ENCODE assay signal across 7 cellular contexts in the genomic region with DNA sequence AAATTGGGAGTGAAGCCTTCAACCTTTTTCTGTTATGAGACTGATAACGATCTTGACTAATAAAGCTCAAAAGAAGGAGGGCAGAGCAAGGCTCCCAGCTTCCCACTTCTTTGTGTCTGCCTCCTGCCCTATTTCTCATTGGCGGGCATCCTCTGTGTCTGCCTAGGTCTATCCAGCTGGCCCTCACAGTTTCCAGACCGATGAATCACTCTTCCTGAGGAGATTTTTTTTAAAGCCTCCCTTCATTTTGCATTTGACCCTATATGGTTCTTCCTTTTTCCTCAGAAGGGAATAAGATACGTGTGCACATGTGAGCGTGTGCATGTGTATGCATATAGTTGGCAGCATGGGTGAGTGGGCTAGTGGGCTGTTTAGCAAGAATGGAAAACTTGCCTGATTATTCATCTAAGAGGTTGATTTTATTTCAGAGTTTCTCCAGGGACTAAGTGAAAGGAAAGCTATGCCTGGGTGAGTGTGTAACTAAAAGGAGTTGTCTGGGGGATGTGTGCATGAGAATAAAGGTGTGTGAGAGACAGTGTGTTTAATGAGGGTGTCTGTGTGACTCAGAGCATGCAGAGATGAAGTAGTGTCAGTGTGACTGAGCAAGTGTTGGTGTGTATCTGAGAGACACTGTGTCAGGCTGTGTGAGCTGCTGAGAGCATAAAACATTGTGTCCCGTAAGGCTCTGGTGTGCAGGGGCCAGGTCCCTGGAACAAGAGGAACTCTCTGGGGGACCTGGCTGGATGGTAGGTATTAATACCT. TPM values are rescaled to one million over a fixed set of nuclear protein-coding genes. Genes with fewer than 3 reads are reported as not detected.
DNase-seq lines count a peak whose midpoint lies in the region; ATAC-seq, FAIRE-seq and TF ChIP-seq lines count a peak whose summit lies in the region.

No MANE protein-coding gene starts in this region.

- in situ Hi-C loops in astrocyte of the spinal cord (cut with HindIII; ENCODE audit: low sequenced_read_pairs) = no loop called here

- H3K9me3 ChIP-seq in kidney (ENCODE audit: control insufficient read depth in 1 of 2, low read length in 2 of 2) (no peaks in the 10 kb centered on the region), suprapubic skin (no peaks in the 10 kb centered on the region)

- H3K36me3 ChIP-seq in kidney (ENCODE audit: control insufficient read depth in 1 of 2, insufficient read depth in 2 of 2, low read length in 2 of 2) (peaks cover 7 to 8% of the 10 kb centered on the region in 2 donors), suprapubic skin (peaks cover 15% of the 10 kb centered on the region)

- no peak for FAIRE-seq in kidney (lab: Jason Lieb, UNC)

- peaks cover 68 to 72% of the 10 kb centered on the region in 2 donors for H3K4me1 ChIP-seq in kidney (ENCODE audit: control insufficient read depth in 1 of 2, insufficient read depth in 1 of 2, low read depth in 1 of 2, low read length in 2 of 2)
- H3K4me1 ChIP-seq in suprapubic skin = peaks cover 72% of the 10 kb centered on the region

- intact Hi-C loops in kidney (cut with DNase I) = no loop called here

- no peak for ATAC-seq in HG02840 (IDR thresholded peaks at IDR 0.05; ENCODE audit: low FRiP score, unreplicated experiment)

- TF ChIP-seq POLR2A in suprapubic skin (IDR thresholded peaks at IDR 0.05) = no peak

- DNase-seq in Kasumi-1 (lab: John Stamatoyannopoulos, UW) = peak; percentile 69 to 85
- peak; percentile 96 for DNase-seq in astrocyte of the spinal cord (ENCODE audit: low read depth, low spot score)
- DNase-seq in kidney = peak; percentile 70
- DNase-seq in suprapubic skin (ENCODE audit: low spot score in 2 of 2) = no peak
- DNase-seq in putamen (ENCODE audit: low spot score) = no peak
- DNase-seq in NCI-H1048 (lab: John Stamatoyannopoulos, UW) = no peak

- WGBS in suprapubic skin = 22% methylated on average over 6 of the region's 6 CpGs

- no peaks in the 10 kb centered on the region for H3K27me3 ChIP-seq in suprapubic skin

- H3K4me3 ChIP-seq in astrocyte of the spinal cord (ENCODE audit: low read depth, low read length) (no peak overlapping the region), kidney (ENCODE audit: low read length in 2 of 2) (no peak overlapping the region), suprapubic skin (no peak overlapping the region)

- no peak for TF ChIP-seq EP300 in suprapubic skin (IDR thresholded peaks at IDR 0.05)

- H3K9ac ChIP-seq in kidney (ENCODE audit: low read length in 2 of 2) = peak overlapping the region in 1 of 2 donors; percentile 15

- H3K27ac ChIP-seq in kidney (ENCODE audit: low read depth in 2 of 2, low read length in 2 of 2) (peak overlapping the region; percentile 81 to 88), suprapubic skin (peak overlapping the region; percentile 84)

- TF ChIP-seq CTCF in astrocyte of the spinal cord (IDR thresholded peaks at IDR 0.05; ENCODE audit: low read depth, low read length) (no peak), kidney (IDR thresholded peaks at IDR 0.05; ENCODE audit: borderline replicate concordance, extremely low read depth, insufficient read depth) (no peak), suprapubic skin (IDR thresholded peaks at IDR 0.05) (no peak)

RNA-seq across cellular contexts. Expression of a gene that starts 12.2 kb away (rescaled TPM):
- 118 TPM for total RNA-seq in kidney
- 39.1 TPM for polyA plus RNA-seq in kidney (ENCODE audit: insufficient read depth, low read depth, low replicate concordance)
- total RNA-seq in suprapubic skin = 100 to 1,000 TPM in 2 of 4 donors, 10 to 100 TPM in 2; 48.7 to 117 (median 77.3) TPM

RNA-seq across cellular contexts. Expression of a gene that starts 47.4 kb away (rescaled TPM):
- total RNA-seq in kidney = 107 TPM
- 64.7 TPM for polyA plus RNA-seq in kidney (ENCODE audit: insufficient read depth, low read depth, low replicate concordance)
- total RNA-seq in suprapubic skin = 10 to 100 TPM; 70.3 to 80.7 (median 77.0) TPM

RNA-seq across cellular contexts. Expression of a gene that starts 53.9 kb away (rescaled TPM):
- total RNA-seq in kidney = 21.1 TPM
- polyA plus RNA-seq in kidney (ENCODE audit: insufficient read depth, low read depth, low replicate concordance) = 28.7 TPM
- 10 to 100 TPM; 16.3 to 25.7 (median 22.1) TPM for total RNA-seq in suprapubic skin

RNA-seq across cellular contexts. Expression of a gene that starts 59.8 kb away (rescaled TPM):
- 1.0 TPM for total RNA-seq in kidney
- 10.2 TPM for polyA plus RNA-seq in kidney (ENCODE audit: insufficient read depth, low read depth, low replicate concordance)
- total RNA-seq in suprapubic skin = not detected

Comparison
In these comparisons a context has a peak if more than half of its experiments do, and no peak if none do; other contexts are left out.
1. DNase-seq: peak in Kasumi-1 (2 of 2), astrocyte of the spinal cord (single experiment) and kidney (single experiment); none in suprapubic skin (0 of 2), putamen (single experiment) and NCI-H1048 (single experiment).